Comparison of ENCODE assay signal across 32 cellular contexts in genomic region chrY:7703578-7704190, GRCh38.
"Had no signal": no experiment of that assay in that cellular context is flagged by ENCODE, and none has a peak within 500 bp of the region (broad histone marks: within the 10 kb centered on the region; RNA-seq: fewer than 3 reads in every experiment).

No MANE protein-coding gene starts in this region.

- H3K4me3 Mint-ChIP-seq: activated CD4-positive, alpha-beta memory T cell treated with anti-CD3 and anti-CD28 coated beads for 36 hours; activated CD4-positive, alpha-beta T cell treated with anti-CD3 and anti-CD28 coated beads for 36 hours; activated naive CD4-positive, alpha-beta T cell treated with anti-CD3 and anti-CD28 coated beads for 36 hours; activated T-cell treated with anti-CD3 and anti-CD28 coated beads, Interleukin-2, amount 50 U/mL, for 4 hours; activated T-helper 1 cell treated with anti-CD3 and anti-CD28 coated beads, Interleukin-12 subunit alpha, Interleukin-12 subunit beta, Interleukin-2, Interleukin-4 antibody, amounts not matched to agents 30 ng/mL and 10 ng/mL and 1 ng/mL, durations not matched to agents 14 hours and 24 hours and 36 hours; brain; T-helper 2 cell treated with Interferon-gamma antibody and Interleukin-4, amounts not matched to agents 5 μg/mL and 100 μg/mL, for 36 hours; WTC11 had no signal

- H3K36me3 Mint-ChIP-seq: activated CD4-positive, alpha-beta memory T cell treated with anti-CD3 and anti-CD28 coated beads for 36 hours; activated naive CD4-positive, alpha-beta T cell treated with anti-CD3 and anti-CD28 coated beads, Interleukin-2, amount 50 U/mL, for 72 hours; brain; WTC11 had no signal

- H3K27ac Mint-ChIP-seq: activated CD4-positive, alpha-beta memory T cell treated with anti-CD3 and anti-CD28 coated beads for 36 hours; activated CD4-positive, alpha-beta T cell treated with anti-CD3 and anti-CD28 coated beads for 36 hours; activated naive CD4-positive, alpha-beta T cell treated with anti-CD3 and anti-CD28 coated beads for 36 hours; activated naive CD4-positive, alpha-beta T cell treated with anti-CD3 and anti-CD28 coated beads, Interleukin-2, amount 50 U/mL, for 72 hours; activated T-helper 1 cell treated with anti-CD3 and anti-CD28 coated beads, Interleukin-12 subunit alpha, Interleukin-12 subunit beta, Interleukin-2, Interleukin-4 antibody, amounts not matched to agents 30 ng/mL and 10 ng/mL and 1 ng/mL, durations not matched to agents 14 hours and 24 hours and 36 hours; T-helper 2 cell treated with Interferon-gamma antibody and Interleukin-4, amounts not matched to agents 5 μg/mL and 100 μg/mL, for 36 hours; WTC11 had no signal

- H3K4me1 Mint-ChIP-seq: activated CD4-positive, alpha-beta T cell treated with anti-CD3 and anti-CD28 coated beads for 36 hours; brain; WTC11 had no signal

- H3K27ac ChIP-seq: adrenal gland, Peyer's patch had no signal

- H3K9me3 ChIP-seq: adrenal gland, Peyer's patch had no signal

- ATAC-seq: activated CD4-positive, alpha-beta T cell treated with anti-CD3 and anti-CD28 coated beads for 36 hours; activated CD4-positive, CD25-positive, alpha-beta regulatory T cell treated with anti-CD3 and anti-CD28 coated beads, Interleukin-2, amount 50 U/mL, for 24 hours; activated naive CD4-positive, alpha-beta T cell treated with anti-CD3 and anti-CD28 coated beads, Interleukin-2, amount 50 U/mL, for 72 hours; activated T-cell treated with anti-CD3 and anti-CD28 coated beads, Interleukin-2, amount 50 U/mL, for 4 hours; PC-3; WTC11 had no signal

- H3K27me3 Mint-ChIP-seq: brain had no signal

- DNase-seq: activated CD4-positive, alpha-beta memory T cell treated with anti-CD3 and anti-CD28 coated beads for 36 hours; activated CD4-positive, alpha-beta T cell treated with anti-CD3 and anti-CD28 coated beads for 36 hours; activated CD4-positive, alpha-beta T cell treated with anti-CD3 and anti-CD28 coated beads, Interleukin-2, amount 50 U/mL, for 1 hour; activated CD8-positive, alpha-beta memory T cell treated with anti-CD3 and anti-CD28 coated beads, Interleukin-2, amount 50 U/mL, for 4 hours; activated gamma-delta T cell treated with Interleukin-2 at 50 U/mL for 16 hours; activated naive CD4-positive, alpha-beta T cell treated with anti-CD3 and anti-CD28 coated beads for 36 hours; activated T-cell treated with anti-CD3 and anti-CD28 coated beads for 4 hours; activated T-cell treated with anti-CD3 and anti-CD28 coated beads, Interleukin-2, amount 50 U/mL, for 4 hours; adrenal gland; caudate nucleus; Kasumi-1; KG1; MM.1S; MV-4-11; NCI-H1092; NCI-H1436 treated with DMSO at 0.1 percent for 48 hours; NCI-H1694 treated with DMSO at 0.1 percent for 48 hours; NCI-H2029; NCI-H226; NCI-H524 treated with DMSO at 0.1 percent for 48 hours; PC-3; Peyer's patch; Right ventricle myocardium superior; RPMI8226; SW 1271; T-helper 1 cell had no signal
